Comparison of ENCODE assay signal across 20 cellular contexts in the genomic region with DNA sequence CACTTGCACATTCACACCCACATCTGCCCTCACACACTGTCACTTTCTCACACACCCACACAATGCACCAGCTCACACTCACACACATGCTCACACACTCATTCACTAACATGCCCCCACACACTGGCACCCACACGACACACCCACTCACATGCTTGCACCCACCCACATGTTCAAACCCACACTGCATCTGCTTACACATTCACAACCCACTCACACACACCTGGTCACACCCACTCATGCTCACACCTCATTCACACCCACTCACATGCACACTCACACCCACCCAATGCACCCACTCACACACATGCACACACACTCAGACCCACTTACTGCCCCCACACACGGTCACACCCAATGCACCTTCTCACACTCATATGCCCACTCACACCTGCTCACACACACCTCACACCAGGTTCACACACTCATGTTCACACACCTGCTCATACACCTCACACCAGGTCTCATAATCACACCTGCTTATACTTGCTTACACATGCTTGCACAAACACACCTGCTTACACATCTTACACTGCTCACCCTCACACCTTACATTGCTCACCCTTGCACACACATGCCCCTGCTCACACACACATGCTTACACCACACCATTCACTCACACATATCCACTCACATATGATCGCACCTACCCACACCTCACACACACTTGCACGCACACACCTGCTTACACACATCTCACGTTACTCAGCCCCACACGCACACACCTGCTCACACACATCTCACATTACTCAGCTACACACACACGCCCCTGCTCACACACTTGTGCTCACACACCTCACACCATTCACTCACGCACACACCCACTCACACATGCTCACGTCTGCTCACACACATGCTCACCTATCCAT. TPM values are rescaled to one million over a fixed set of nuclear protein-coding genes. Genes with fewer than 3 reads are reported as not detected.
"Had no signal": no experiment of that assay in that cellular context is flagged by ENCODE, and none has a peak within 500 bp of the region (broad histone marks: within the 10 kb centered on the region; RNA-seq: fewer than 3 reads in every experiment).

No MANE protein-coding gene starts in this region.

- H3K27ac Mint-ChIP-seq: activated B cell treated with CpG ODN at 0.5 μM for 24 hours; activated CD4-positive, alpha-beta memory T cell treated with anti-CD3 and anti-CD28 coated beads, Interleukin-2, amount 10 ng/mL, durations not matched to agents 7 days and 5 days; activated CD8-positive, alpha-beta memory T cell treated with anti-CD3 and anti-CD28 coated beads, Interleukin-2, amount 10 ng/mL, durations not matched to agents 7 days and 5 days; activated naive CD8-positive, alpha-beta T cell treated with anti-CD3 and anti-CD28 coated beads for 36 hours; endodermal cell; nephron progenitor cell; T-cell had no signal

- H3K4me1 ChIP-seq: prostate gland had no signal

- ATAC-seq: activated CD8-positive, alpha-beta memory T cell treated with anti-CD3 and anti-CD28 coated beads, Interleukin-2, amount 10 ng/mL, durations not matched to agents 7 days and 5 days; stimulated activated naive CD8-positive, alpha-beta T cell treated with anti-CD3 and anti-CD28 coated beads, Interleukin-15, Interleukin-2, amounts not matched to agents 100 U/mL and 50 U/mL, for 24 hours; T-cell had no signal

- H3K27me3 Mint-ChIP-seq: activated B cell treated with CpG ODN at 0.5 μM for 24 hours; activated CD4-positive, alpha-beta memory T cell treated with anti-CD3 and anti-CD28 coated beads, Interleukin-2, amount 10 ng/mL, durations not matched to agents 7 days and 5 days; activated CD8-positive, alpha-beta memory T cell treated with anti-CD3 and anti-CD28 coated beads, Interleukin-2, amount 10 ng/mL, durations not matched to agents 7 days and 5 days; activated naive CD8-positive, alpha-beta T cell treated with anti-CD3 and anti-CD28 coated beads for 36 hours; T-cell had no signal

- FAIRE-seq: colon had no signal

- H3K27me3 ChIP-seq: gastroesophageal sphincter, right atrium auricular region, tibial artery had no signal

- H3K36me3 Mint-ChIP-seq: activated CD8-positive, alpha-beta memory T cell treated with anti-CD3 and anti-CD28 coated beads, Interleukin-2, amount 10 ng/mL, durations not matched to agents 7 days and 5 days; activated naive CD8-positive, alpha-beta T cell treated with anti-CD3 and anti-CD28 coated beads for 36 hours; T-cell had no signal

- DNase-seq: activated B cell treated with CpG ODN at 0.5 μM for 24 hours; activated CD4-positive, alpha-beta memory T cell treated with anti-CD3 and anti-CD28 coated beads, Interleukin-2, amount 10 ng/mL, durations not matched to agents 7 days and 5 days; activated CD4-positive, alpha-beta T cell treated with anti-CD3 and anti-CD28 coated beads for 4 hours; activated CD8-positive, alpha-beta memory T cell treated with anti-CD3 and anti-CD28 coated beads, Interleukin-2, amount 10 ng/mL, durations not matched to agents 7 days and 5 days; activated naive CD4-positive, alpha-beta T cell; activated naive CD8-positive, alpha-beta T cell treated with anti-CD3 and anti-CD28 coated beads for 36 hours; amniotic stem cell; endodermal cell; erythroblast; nephron progenitor cell; stimulated activated CD4-positive, alpha-beta T cell treated with anti-CD3 and anti-CD28 coated beads, Interleukin-2, amount 100 ng/mL, for 24 hours; stimulated activated naive CD8-positive, alpha-beta T cell treated with anti-CD3 and anti-CD28 coated beads, Interleukin-15, Interleukin-2, amounts not matched to agents 100 U/mL and 50 U/mL, for 24 hours; substantia nigra; T-cell; tibial artery had no signal

- H3K4me3 Mint-ChIP-seq: activated B cell treated with CpG ODN at 0.5 μM for 24 hours; activated CD4-positive, alpha-beta memory T cell treated with anti-CD3 and anti-CD28 coated beads, Interleukin-2, amount 10 ng/mL, durations not matched to agents 7 days and 5 days; activated CD8-positive, alpha-beta memory T cell treated with anti-CD3 and anti-CD28 coated beads, Interleukin-2, amount 10 ng/mL, durations not matched to agents 7 days and 5 days; activated naive CD8-positive, alpha-beta T cell treated with anti-CD3 and anti-CD28 coated beads for 36 hours; endodermal cell; nephron progenitor cell; T-cell had no signal

- H3K9me3 Mint-ChIP-seq: activated B cell treated with CpG ODN at 0.5 μM for 24 hours; activated CD4-positive, alpha-beta memory T cell treated with anti-CD3 and anti-CD28 coated beads, Interleukin-2, amount 10 ng/mL, durations not matched to agents 7 days and 5 days; activated naive CD8-positive, alpha-beta T cell treated with anti-CD3 and anti-CD28 coated beads for 36 hours; endodermal cell; nephron progenitor cell; T-cell had no signal

- H3K36me3 ChIP-seq: gastroesophageal sphincter, prostate gland, tibial artery had no signal

- H3K27ac ChIP-seq: tibial artery had no signal

- H3K9me3 ChIP-seq: gastroesophageal sphincter, prostate gland, right atrium auricular region, tibial artery had no signal

RNA-seq across cellular contexts. Expression of gene MYBPC3, which starts 3.9 kb away (rescaled TPM):
- total RNA-seq: activated CD4-positive, alpha-beta memory T cell treated with anti-CD3 and anti-CD28 coated beads, Interleukin-2, amount 10 ng/mL, durations not matched to agents 7 days and 5 days; activated CD8-positive, alpha-beta memory T cell treated with anti-CD3 and anti-CD28 coated beads, Interleukin-2, amount 10 ng/mL, durations not matched to agents 7 days and 5 days; activated naive CD8-positive, alpha-beta T cell treated with anti-CD3 and anti-CD28 coated beads for 36 hours; lower leg skin; T-cell had no signal

RNA-seq across cellular contexts. Expression of gene SPI1, which starts 22.0 kb away (rescaled TPM):
- total RNA-seq: activated CD4-positive, alpha-beta memory T cell treated with anti-CD3 and anti-CD28 coated beads, Interleukin-2, amount 10 ng/mL, durations not matched to agents 7 days and 5 days; activated CD8-positive, alpha-beta memory T cell treated with anti-CD3 and anti-CD28 coated beads, Interleukin-2, amount 10 ng/mL, durations not matched to agents 7 days and 5 days; endodermal cell had no signal
